Comparison of ENCODE assay signal across 16 cellular contexts in genomic region chr5:154461531-154461930, GRCh38. TPM values are rescaled to one million over a fixed set of nuclear protein-coding genes. Genes with fewer than 3 reads are reported as not detected.
DNase-seq lines count a peak whose midpoint lies in the region; ATAC-seq, FAIRE-seq and TF ChIP-seq lines count a peak whose summit lies in the region.
"Had no signal": no experiment of that assay in that cellular context is flagged by ENCODE, and none has a peak within 500 bp of the region (broad histone marks: within the 10 kb centered on the region; RNA-seq: fewer than 3 reads in every experiment).

No MANE protein-coding gene starts in this region.

- POLR2A ChIA-PET in K562 (lab: Yijun Ruan, JAX) = interaction anchor here (0.6 to 3.0 kb wide), 2 partner anchors 10 to 207 kb away, joined by 3 to 10 read pairs; no protein-coding TSS in a partner anchor
- POLR2A ChIA-PET in T-cell (lab: Charles Lee) = no interaction called here

- H3K4me1 ChIP-seq in K562 (replicated peaks in 1 of 2; ENCODE audit: control insufficient read depth in 2 of 2, insufficient read depth in 2 of 2, low read length in 2 of 2) (no peaks in the 10 kb centered on the region), mesenchymal stem cell (ENCODE audit: control insufficient read depth, insufficient read depth, low read depth, low read length) (no peaks in the 10 kb centered on the region)
- H3K4me1 ChIP-seq: upper lobe of right lung had no signal

- H3K27ac ChIP-seq in K562 (ENCODE audit: extremely low read depth, low read depth, low read length) = no peak overlapping the region
- no peak overlapping the region for H3K27ac ChIP-seq in mesenchymal stem cell (ENCODE audit: low read length, poor library complexity, severe bottlenecking)
- H3K27ac ChIP-seq: heart right ventricle, upper lobe of right lung had no signal

- H2BK15ac ChIP-seq in mesenchymal stem cell (ENCODE audit: low read depth, poor library complexity, severe bottlenecking) = no peak overlapping the region

- TF ChIP-seq CTCF in D721Med (IDR thresholded peaks at IDR 0.05; ENCODE audit: insufficient read depth, missing control alignments) (peak; percentile 13), NB4 (IDR thresholded peaks at IDR 0.05; ENCODE audit: low read depth, low read length) (no peak), K562 (IDR thresholded peaks at IDR 0.05 in 2 of 3, conservative IDR thresholded peaks at IDR 0.05 in 1 of 3; ENCODE audit: insufficient read depth in 2 of 3, low read depth in 1 of 3, low read length in 3 of 3) (peak; percentile 12 to 46 (median 18); a peak in 2 of 6 replicates)

- no peak overlapping the region for H2BK12ac ChIP-seq in mesenchymal stem cell (ENCODE audit: low read length in 2 of 2)

- 30% methylated on average over 6 of the region's 6 CpGs for WGBS in K562 (ENCODE audit: insufficient coverage, low coverage, missing lambda C conversion rate)
- 32% methylated on average over 6 of the region's 6 CpGs for WGBS in mesenchymal stem cell

- no peak overlapping the region for H2BK120ac ChIP-seq in mesenchymal stem cell (ENCODE audit: low read depth, low read length)

- H3K9me3 ChIP-seq in K562 (replicated peaks; ENCODE audit: control insufficient read depth, insufficient read depth, low read depth, low read length) (no peaks in the 10 kb centered on the region; the same call in 1 of the 2 replicates), mesenchymal stem cell (ENCODE audit: control insufficient read depth, low read length) (no peaks in the 10 kb centered on the region)
- H3K9me3 ChIP-seq: heart right ventricle, upper lobe of right lung had no signal

- H2BK5ac ChIP-seq in mesenchymal stem cell (ENCODE audit: low read depth, low read length, poor library complexity, severe bottlenecking) = no peak overlapping the region

- intact Hi-C loops in K562 (cut with micrococcal nuclease) = no loop called here

- no peaks in the 10 kb centered on the region for H3K9me3 Mint-ChIP-seq in T-cell
- H3K9me3 Mint-ChIP-seq: activated CD4-positive, alpha-beta T cell treated with anti-CD3 and anti-CD28 coated beads, Interleukin-2, amount 10 ng/mL, durations not matched to agents 7 days and 5 days; dendritic cell treated with granulocyte-macrophage colony-stimulating factor and Interleukin-4, amounts not matched to agents 40 ng/mL and 50 ng/mL, for 4 days had no signal

- ATAC-seq in K562 (no peak; the same call in 1 of the 3 replicates), T-cell (replicated peaks in 1 of 4) (no peak)
- ATAC-seq: upper lobe of right lung had no signal

- H3K4me3 ChIP-seq in NB4 (ENCODE audit: low read depth, low read length) (no peak overlapping the region), K562 (no peak overlapping the region), mesenchymal stem cell (ENCODE audit: insufficient read depth in 1 of 2, low read depth in 1 of 2, low read length in 2 of 2) (no peak overlapping the region)
- H3K4me3 ChIP-seq: heart right ventricle, upper lobe of right lung had no signal

- H2AFZ ChIP-seq in K562 (ENCODE audit: low read depth, low read length) = no peak overlapping the region
- H2AFZ ChIP-seq in mesenchymal stem cell (ENCODE audit: low read depth, low read length) = no peak overlapping the region

- peaks cover 30% of the 10 kb centered on the region for H3K36me3 Mint-ChIP-seq in T-cell

- TF ChIP-seq RAD21 in K562 (CRISPR knock-in tag; conservative IDR thresholded peaks at IDR 0.05 in 1 of 2, IDR thresholded peaks at IDR 0.05 in 1 of 2) = peak in 1 of 2 experiments; percentile 31; a peak in 2 of 4 replicates

- no peak for TF ChIP-seq POLR2A in NB4 (IDR thresholded peaks at IDR 0.05; ENCODE audit: extremely low read depth, insufficient read length)
- no peak for TF ChIP-seq POLR2A in K562 (conservative IDR thresholded peaks at IDR 0.05)
- no peak for TF ChIP-seq POLR2A in erythroblast (IDR thresholded peaks at IDR 0.05; ENCODE audit: low read length)

- DNase-seq in D721Med (ENCODE audit: insufficient read length, low spot score) (no peak), NB4 (ENCODE audit: low read depth) (peak; percentile 36), K562 (ENCODE audit: extremely low read depth in 1 of 4, low spot score in 3 of 4) (no peak), mesenchymal stem cell (peak; percentile 61), T-cell (no peak), erythroblast (lab: John Stamatoyannopoulos, UW) (no peak), KBM-7 (no peak), GDM1 (lab: John Stamatoyannopoulos, UW) (no peak)
- DNase-seq: activated CD4-positive, alpha-beta T cell treated with anti-CD3 and anti-CD28 coated beads, Interleukin-2, amount 10 ng/mL, durations not matched to agents 7 days and 5 days; activated naive CD4-positive, alpha-beta T cell treated with Interleukin-2 at 50 U/mL for 16 hours; heart right ventricle; SHP77 treated with DMSO at 0.1 percent for 48 hours; upper lobe of right lung had no signal

- in situ Hi-C loops in K562 (cut with MboI) = no loop called here
- in situ Hi-C loops in KBM-7 (cut with MboI; ENCODE audit: low pct_unique_long_range_greater_than_20kb, low sequenced_read_pairs) = no loop called here

- no peaks in the 10 kb centered on the region for H3K27me3 Mint-ChIP-seq in T-cell
- H3K27me3 Mint-ChIP-seq: dendritic cell treated with granulocyte-macrophage colony-stimulating factor and Interleukin-4, amounts not matched to agents 40 ng/mL and 50 ng/mL, for 4 days had no signal

- CTCF ChIA-PET in K562 (lab: Yijun Ruan, JAX; ENCODE audit: low intra/inter-chr PET ratio) (no interaction called here), T-cell (lab: Charles Lee) (no interaction called here)

- H4K20me1 ChIP-seq in K562 (replicated peaks; ENCODE audit: control insufficient read depth, insufficient read depth, low read length) = no peaks in the 10 kb centered on the region

- H3K79me2 ChIP-seq in K562 (ENCODE audit: control insufficient read depth, insufficient read depth, low read length) = no peaks in the 10 kb centered on the region

- FAIRE-seq in D721Med (lab: Jason Lieb, UNC) (no peak), K562 (lab: Jason Lieb, UNC) (no peak)
- FAIRE-seq: GM18507 had no signal

- no TSS peak for BruUV-seq in K562 (replicated peaks; lab: Mats Ljungman, UMichigan)

- H3K23ac ChIP-seq in mesenchymal stem cell (ENCODE audit: low read length in 2 of 2) = no peak overlapping the region

- no peaks in the 10 kb centered on the region for H3K4me1 Mint-ChIP-seq in T-cell
- H3K4me1 Mint-ChIP-seq: activated CD4-positive, alpha-beta T cell treated with anti-CD3 and anti-CD28 coated beads, Interleukin-2, amount 10 ng/mL, durations not matched to agents 7 days and 5 days had no signal

- H3K9ac ChIP-seq in K562 (ENCODE audit: insufficient read depth in 1 of 2, low read depth in 2 of 2, low read length in 2 of 2) (no peak overlapping the region), mesenchymal stem cell (ENCODE audit: low read length) (no peak overlapping the region)

- no peak overlapping the region for H4K91ac ChIP-seq in mesenchymal stem cell (ENCODE audit: low read length)

- no peak overlapping the region for H3K18ac ChIP-seq in mesenchymal stem cell (ENCODE audit: low read depth in 1 of 2, low read length in 2 of 2)

- H3K27me3 ChIP-seq in K562 (ENCODE audit: control insufficient read depth in 2 of 2, insufficient read depth in 2 of 2, low read length in 2 of 2) = peaks cover 2 to 10% of the 10 kb centered on the region in 2 experiments; a peak in 4 of 5 replicates
- H3K27me3 ChIP-seq in mesenchymal stem cell (ENCODE audit: control insufficient read depth in 1 of 2, insufficient read depth in 1 of 2, low read length in 2 of 2) = peaks cover 2 to 9% of the 10 kb centered on the region in 2 experiments
- H3K27me3 ChIP-seq: heart right ventricle, upper lobe of right lung had no signal

- no peaks in the 10 kb centered on the region for H3K9me1 ChIP-seq in K562 (ENCODE audit: control insufficient read depth, insufficient read depth, low read length)

- no peak overlapping the region for H3K4me3 Mint-ChIP-seq in T-cell
- H3K4me3 Mint-ChIP-seq: activated CD4-positive, alpha-beta T cell treated with anti-CD3 and anti-CD28 coated beads, Interleukin-2, amount 10 ng/mL, durations not matched to agents 7 days and 5 days; dendritic cell treated with granulocyte-macrophage colony-stimulating factor and Interleukin-4, amounts not matched to agents 40 ng/mL and 50 ng/mL, for 4 days had no signal

- no peak overlapping the region for H3K4ac ChIP-seq in mesenchymal stem cell (ENCODE audit: low read depth in 1 of 2, low read length in 2 of 2)

- no peak overlapping the region for H3K27ac Mint-ChIP-seq in T-cell
- H3K27ac Mint-ChIP-seq: activated CD4-positive, alpha-beta T cell treated with anti-CD3 and anti-CD28 coated beads, Interleukin-2, amount 10 ng/mL, durations not matched to agents 7 days and 5 days; dendritic cell treated with granulocyte-macrophage colony-stimulating factor and Interleukin-4, amounts not matched to agents 40 ng/mL and 50 ng/mL, for 4 days had no signal

- H2AK5ac ChIP-seq in mesenchymal stem cell (ENCODE audit: low read length, severe bottlenecking) = no peak overlapping the region

- no peak for TF ChIP-seq EP300 in K562 (IDR thresholded peaks at IDR 0.05; ENCODE audit: low read length)

- H3K4me2 ChIP-seq in K562 (ENCODE audit: insufficient read depth, low read length) (no peak overlapping the region), mesenchymal stem cell (ENCODE audit: low read length, poor library complexity, severe bottlenecking) (no peak overlapping the region)

- peaks cover 3% of the 10 kb centered on the region for H3K79me1 ChIP-seq in mesenchymal stem cell (replicated peaks; ENCODE audit: low read length, poor library complexity, severe bottlenecking)

- no peak overlapping the region for H3K14ac ChIP-seq in mesenchymal stem cell (ENCODE audit: low read length in 2 of 2)

- H3K36me3 ChIP-seq in K562 (ENCODE audit: control insufficient read depth, insufficient read depth, low read length) (peaks cover 4% of the 10 kb centered on the region; the same call in 2 of the 3 replicates), mesenchymal stem cell (ENCODE audit: control insufficient read depth in 1 of 2, insufficient read depth in 2 of 2, low read depth in 1 of 2, low read length in 2 of 2) (peaks cover 11 to 33% of the 10 kb centered on the region in 2 experiments)

- H4K8ac ChIP-seq in mesenchymal stem cell (ENCODE audit: low read length) = no peak overlapping the region

RNA-seq across cellular contexts. Expression of gene SAP30L, which starts 15.7 kb away (rescaled TPM):
- 15.1 and 22.0 TPM in 2 replicates for total RNA-seq in K562 (2011; cell fraction: chromatin; rRNA removed; ENCODE audit: low replicate concordance)
- 10.0 and 10.2 TPM in 2 replicates for total RNA-seq in K562 (2011; cell fraction: nucleolus; rRNA removed)
- total RNA-seq in K562 (2011; cell fraction: nucleoplasm; rRNA removed) = 11.4 and 17.4 TPM in 2 replicates
- total RNA-seq in K562 (2014; rRNA removed) (17.8 and 22.0 TPM in 2 replicates), K562 (2014; rRNA removed; fragmentation: Illumina TruSeq; extraction: Trizol) (29.4 and 31.0 TPM in 2 replicates), K562 (2015; rRNA removed; fragmentation: Illumina TruSeq; extraction: Trizol) (25.8 and 28.1 TPM in 2 replicates), K562 (2021) (27.5 and 33.6 TPM in 2 replicates), T-cell (10 to 100 TPM; 32.5 to 48.4 (median 38.1) TPM)
- polyA plus RNA-seq in K562 (2011; rRNA removed) (25.6 and 30.0 TPM in 2 replicates), K562 (2014; fragmentation: Illumina TruSeq; extraction: Trizol) (19.4 and 24.9 TPM in 2 replicates), K562 (2014; fragmentation: Nextera tagmentation; extraction: Ambion mirVana) (1 to 10 TPM; 5.1 to 6.8 TPM), K562 (2014; rRNA removed) (28.5 and 31.4 TPM in 2 replicates)
- 10.7 and 11.0 TPM in 2 replicates for polyA plus RNA-seq in K562 (2011; cell fraction: cytosol; rRNA removed)
- polyA plus RNA-seq in K562 (2011; cell fraction: nucleus; rRNA removed) = 30.7 and 37.8 TPM in 2 replicates
- 33.8 and 34.9 TPM in 2 replicates for polyA plus RNA-seq in K562 (2012)
- 10.4 and 12.5 TPM in 2 replicates for polyA minus RNA-seq in K562 (2011; rRNA and poly(A)+ RNA removed)
- polyA minus RNA-seq in K562 (2011; cell fraction: cytosol; rRNA and poly(A)+ RNA removed) = 6.3 and 7.5 TPM in 2 replicates
- polyA minus RNA-seq in K562 (2011; cell fraction: nucleus; rRNA and poly(A)+ RNA removed) = 5.5 and 13.8 TPM in 2 replicates
- polyA plus RNA-seq in mesenchymal stem cell (2013, experiment 1 of 2) = 55.3 TPM
- polyA plus RNA-seq in mesenchymal stem cell (2013, experiment 2 of 2) = 54.3 TPM

RNA-seq across cellular contexts. Expression of gene HAND1, which starts 16.5 kb away (rescaled TPM):
- not detected in 2 replicates for total RNA-seq in K562 (2011; cell fraction: chromatin; rRNA removed; ENCODE audit: low replicate concordance)
- total RNA-seq in K562 (2011; cell fraction: nucleolus; rRNA removed) = not detected in 2 replicates
- not detected in 2 replicates for total RNA-seq in K562 (2011; cell fraction: nucleoplasm; rRNA removed)
- not detected in 2 replicates for total RNA-seq in K562 (2014; rRNA removed)
- total RNA-seq in K562 (2014; rRNA removed; fragmentation: Illumina TruSeq; extraction: Trizol) = not detected in 2 replicates
- total RNA-seq in K562 (2015; rRNA removed; fragmentation: Illumina TruSeq; extraction: Trizol) = not detected in 2 replicates
- total RNA-seq in K562 (2021) = not detected in 2 replicates
- polyA plus RNA-seq in K562 (2011; rRNA removed) = not detected in 2 replicates
- polyA plus RNA-seq in K562 (2011; cell fraction: cytosol; rRNA removed) = 0.03 TPM in 1 of 2 replicates, not detected in the other
- not detected in 2 replicates for polyA plus RNA-seq in K562 (2011; cell fraction: nucleus; rRNA removed)
- polyA plus RNA-seq in K562 (2012) = not detected in 2 replicates
- polyA plus RNA-seq in K562 (2014; fragmentation: Illumina TruSeq; extraction: Trizol) = not detected in 2 replicates
- polyA plus RNA-seq in K562 (2014; fragmentation: Nextera tagmentation; extraction: Ambion mirVana) = not detected
- not detected in 2 replicates for polyA plus RNA-seq in K562 (2014; rRNA removed)
- not detected in 2 replicates for polyA minus RNA-seq in K562 (2011; rRNA and poly(A)+ RNA removed)
- not detected in 2 replicates for polyA minus RNA-seq in K562 (2011; cell fraction: cytosol; rRNA and poly(A)+ RNA removed)
- polyA minus RNA-seq in K562 (2011; cell fraction: nucleus; rRNA and poly(A)+ RNA removed) = not detected in 2 replicates
- polyA plus RNA-seq in mesenchymal stem cell (2013, experiment 1 of 2) = 0.08 TPM
- 0.08 TPM for polyA plus RNA-seq in mesenchymal stem cell (2013, experiment 2 of 2)
- not detected for total RNA-seq in T-cell
- total RNA-seq: activated CD4-positive, alpha-beta T cell treated with anti-CD3 and anti-CD28 coated beads, Interleukin-2, amount 10 ng/mL, durations not matched to agents 7 days and 5 days; skeletal muscle tissue; upper lobe of right lung had no signal

Comparison
In these comparisons a context has a peak if more than half of its experiments do, and no peak if none do; other contexts are left out.
1. DNase-seq: peak in NB4 (single experiment) and mesenchymal stem cell (single experiment); none in D721Med (single experiment), K562 (0 of 4), T-cell (0 of 34), erythroblast (0 of 2), KBM-7 (single experiment) and GDM1 (single experiment).